Comparison of ENCODE assay signal across 19 cellular contexts in genomic region chr10:130359711-130360110, GRCh38.
"Had no signal": no experiment of that assay in that cellular context is flagged by ENCODE, and none has a peak within 500 bp of the region (broad histone marks: within the 10 kb centered on the region; RNA-seq: fewer than 3 reads in every experiment).

No MANE protein-coding gene starts in this region.

- H3K4me1 ChIP-seq: colonic mucosa, esophagus squamous epithelium, gastroesophageal sphincter, spleen, transverse colon had no signal

- H3K36me3 ChIP-seq: colonic mucosa, esophagus squamous epithelium, gastroesophageal sphincter, ovary, spleen, thoracic aorta, transverse colon had no signal

- H3K4me3 ChIP-seq: colonic mucosa, esophagus squamous epithelium, gastroesophageal sphincter, hepatocyte, mucosa of descending colon, ovary, spleen, thoracic aorta, transverse colon had no signal

- H3K9me3 ChIP-seq: colonic mucosa, gastroesophageal sphincter, mucosa of descending colon, ovary, thoracic aorta, transverse colon had no signal

- H3K4me2 ChIP-seq: hepatocyte had no signal

- H3K27ac ChIP-seq: colonic mucosa, esophagus squamous epithelium, gastroesophageal sphincter, hepatocyte, ovary, spleen, thoracic aorta, transverse colon had no signal

- DNase-seq: colonic mucosa; dermis blood vessel endothelial cell; esophagus squamous epithelium; foreskin fibroblast; left colon; mammary epithelial cell; mucosa of descending colon; naive thymus-derived CD8-positive, alpha-beta T cell; nucleus accumbens; ovary; right cardiac atrium; spleen; stimulated activated CD4-positive, alpha-beta T cell treated with anti-CD3 and anti-CD28 coated beads, Interleukin-15, amount 100 ng/mL, for 24 hours; stimulated activated CD4-positive, alpha-beta T cell treated with anti-CD3 and anti-CD28 coated beads, Interleukin-1b, Interleukin-23, amount 100 ng/mL, for 48 hours; stimulated activated CD4-positive, alpha-beta T cell treated with anti-CD3 and anti-CD28 coated beads, Interleukin-4, amount 100 ng/mL, for 24 hours; transverse colon had no signal

- H3K27me3 ChIP-seq: colonic mucosa, hepatocyte, ovary, transverse colon had no signal
